8 cellular contexts compared by ENCODE assay signal in the genomic region with DNA sequence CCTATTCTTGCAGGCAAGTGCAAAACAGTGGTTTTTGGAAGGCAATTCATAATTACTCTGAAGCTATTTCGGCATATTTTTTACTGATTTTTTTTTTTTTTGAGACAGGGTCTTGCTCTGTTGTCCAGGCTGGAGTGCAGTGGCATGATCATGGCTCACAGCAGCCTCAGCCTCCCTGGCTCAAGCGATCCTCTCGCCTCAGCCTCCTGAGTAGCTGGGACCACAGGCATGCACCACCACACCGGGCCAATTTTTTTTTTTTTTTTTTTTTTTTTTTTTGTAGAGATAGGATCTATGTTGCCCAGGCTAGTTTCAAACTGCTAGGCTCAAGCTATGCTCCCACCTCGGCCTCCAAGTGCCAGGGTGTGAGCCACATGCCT. TPM values are rescaled to one million over a fixed set of nuclear protein-coding genes. Genes with fewer than 3 reads are reported as not detected.
DNase-seq lines count a peak whose midpoint lies in the region; ATAC-seq, FAIRE-seq and TF ChIP-seq lines count a peak whose summit lies in the region.
"Not testable (repeated sequence)": the region's sequence is repeated elsewhere in the genome, so short reads cannot be mapped to it uniquely, and the experiment has no call there.

No MANE protein-coding gene starts in this region.

- not testable (repeated sequence) for TF ChIP-seq CTCF in A549 (IDR thresholded peaks at IDR 0.05); H9 (conservative IDR thresholded peaks at IDR 0.05); PC-3 (conservative IDR thresholded peaks at IDR 0.05; ENCODE audit: low read depth, low read length); glutamatergic neuron (IDR thresholded peaks at IDR 0.05; ENCODE audit: partially characterized antibody, unreplicated experiment)

- not testable (repeated sequence) for H3T11ph ChIP-seq in H9 (ENCODE audit: low read length)

- H3K36me3 ChIP-seq in PC-3 (ENCODE audit: low read depth, low read length): not testable (repeated sequence)
- peaks cover 16 to 33% of the 10 kb centered on the region in 2 donors for H3K36me3 ChIP-seq in muscle layer of duodenum (ENCODE audit: control insufficient read depth in 1 of 2, insufficient read depth in 2 of 2, low read length in 2 of 2)
- H3K36me3 ChIP-seq in skeletal muscle tissue (ENCODE audit: control insufficient read depth in 3 of 3, insufficient read depth in 3 of 3, low read length in 3 of 3): peaks cover 6 to 21% (median 14%) of the 10 kb centered on the region in 3 donors

- not testable (repeated sequence) for H3K23me2 ChIP-seq in H9 (ENCODE audit: insufficient read length, low read depth, low read length, poor library complexity, severe bottlenecking)

- not testable (repeated sequence) for H4K5ac ChIP-seq in H9 (ENCODE audit: insufficient read length, low read depth, low read length)

- not testable (repeated sequence) for H4K20me1 ChIP-seq in H9 (ENCODE audit: control insufficient read depth, insufficient read depth, insufficient read length); PC-3 (ENCODE audit: low read length)

- H3K4me1 ChIP-seq in A549 (peaks cover 20% of the 10 kb centered on the region; the same call in 1 of the 3 replicates), PC-3 (ENCODE audit: insufficient read depth, low read length) (peaks cover 34% of the 10 kb centered on the region)
- H3K4me1 ChIP-seq in H9 (ENCODE audit: insufficient read depth, low read length); muscle layer of duodenum (ENCODE audit: control insufficient read depth in 1 of 2, insufficient read depth in 2 of 2, low read length in 2 of 2); skeletal muscle tissue (ENCODE audit: control insufficient read depth in 3 of 3, insufficient read depth in 3 of 3, low read length in 3 of 3): not testable (repeated sequence)

- H2BK15ac ChIP-seq in H9 (ENCODE audit: low read depth, low read length): not testable (repeated sequence)

- not testable (repeated sequence) for BruUV-seq in PC-3 (replicated peaks; lab: Mats Ljungman, UMichigan)

- not testable (repeated sequence) for H2BK12ac ChIP-seq in H9 (ENCODE audit: insufficient read length, low read depth, low read length)

- CTCF ChIA-PET in A549 (lab: Yijun Ruan, JAX) (interaction anchor here (0.6 to 2.8 kb wide), 17 partner anchors 10 to 565 kb away, joined by 3 to 16 read pairs (median 4); no protein-coding TSS in a partner anchor), PC-3 (lab: Charles Lee) (interaction anchor here (0.5 to 0.7 kb wide), 3 partner anchors 16 to 237 kb away, joined by 3 to 6 read pairs (median 4); no protein-coding TSS in a partner anchor)

- not testable (repeated sequence) for H3K79me1 ChIP-seq in H9 (ENCODE audit: insufficient read depth, low read depth, low read length, poor library complexity, severe bottlenecking)

- TF ChIP-seq POLR2A in A549 (IDR thresholded peaks at IDR 0.05; ENCODE audit: low read length): not testable (repeated sequence)

- peaks cover 4 to 11% of the 10 kb centered on the region in 2 experiments for H3K4me1 Mint-ChIP-seq in H9
- H3K4me1 Mint-ChIP-seq in activated T-cell treated with anti-CD3 and anti-CD28 coated beads, Interleukin-2, amount 50 U/mL, for 24 hours (ENCODE audit: low read depth): peaks cover 35% of the 10 kb centered on the region
- peaks cover 20% of the 10 kb centered on the region for H3K4me1 Mint-ChIP-seq in central memory CD8-positive, alpha-beta T cell
- peaks cover 13% of the 10 kb centered on the region for H3K4me1 Mint-ChIP-seq in glutamatergic neuron (ENCODE audit: low read depth, unreplicated experiment)

- POLR2A ChIA-PET in A549 (lab: Yijun Ruan, JAX): interaction anchor here (1.0 to 1.9 kb wide), 12 partner anchors 11 to 251 kb away, joined by 3 to 11 read pairs (median 4); partner anchors contain the start of genes ACACA and TADA2A
- POLR2A ChIA-PET in PC-3 (lab: Charles Lee; ENCODE audit: unreplicated experiment): interaction anchor here (0.6 kb wide), 1 partner anchor 47 kb away, joined by 3 read pairs; no protein-coding TSS in a partner anchor

- ATAC-seq in A549: peak in 1 of 2 experiments; percentile 5; a peak in 3 of 6 replicates
- not testable (repeated sequence) for ATAC-seq in PC-3; central memory CD8-positive, alpha-beta T cell (replicated peaks; ENCODE audit: extremely low read depth, poor library complexity, severe bottlenecking)

- not testable (repeated sequence) for H2BK20ac ChIP-seq in H9 (ENCODE audit: low read depth, low read length, poor library complexity, severe bottlenecking)

- not testable (repeated sequence) for H4K91ac ChIP-seq in H9 (ENCODE audit: insufficient read length, low read depth, low read length)

- H3K27ac ChIP-seq in A549: peak overlapping the region; percentile 86 to 93
- not testable (repeated sequence) for H3K27ac ChIP-seq in H9 (ENCODE audit: insufficient read length, low read depth, low read length)
- peak overlapping the region; percentile 55 for H3K27ac ChIP-seq in PC-3 (ENCODE audit: low read length)
- H3K27ac ChIP-seq in muscle layer of duodenum (ENCODE audit: low read length): peak overlapping the region; percentile 45
- peak overlapping the region; percentile 95 for H3K27ac ChIP-seq in skeletal muscle tissue (ENCODE audit: low read depth, low read length)

- H3K36me3 Mint-ChIP-seq in H9 (ENCODE audit: insufficient read depth in 1 of 3, low read depth in 3 of 3): peaks cover 2 to 23% (median 22%) of the 10 kb centered on the region in 3 experiments; a peak in 5 of 7 replicates
- peaks cover 53% of the 10 kb centered on the region for H3K36me3 Mint-ChIP-seq in activated T-cell treated with anti-CD3 and anti-CD28 coated beads, Interleukin-2, amount 50 U/mL, for 24 hours (ENCODE audit: low read depth)
- peaks cover 16% of the 10 kb centered on the region for H3K36me3 Mint-ChIP-seq in central memory CD8-positive, alpha-beta T cell (ENCODE audit: insufficient read depth)
- H3K36me3 Mint-ChIP-seq in glutamatergic neuron (ENCODE audit: unreplicated experiment): not testable (repeated sequence)

- H3K9me2 ChIP-seq in PC-3 (replicated peaks; ENCODE audit: low read length): not testable (repeated sequence)

- intact Hi-C loops in PC-3 (cut with micrococcal nuclease): not testable (repeated sequence)

- H3K27me3 ChIP-seq in H9 (ENCODE audit: insufficient read depth, low read length); PC-3 (ENCODE audit: low read length); muscle layer of duodenum (ENCODE audit: low read depth, low read length); skeletal muscle tissue (ENCODE audit: control insufficient read depth in 3 of 3, insufficient read depth in 3 of 3, low read length in 3 of 3): not testable (repeated sequence)

- FAIRE-seq in A549 (lab: Jason Lieb, UNC): not testable (repeated sequence)

- not testable (repeated sequence) for H2AFZ ChIP-seq in H9 (ENCODE audit: low read length)
- 0 out of 2 replicates have a peak overlapping the region, but pooled peaks have one; percentile 61 for H2AFZ ChIP-seq in PC-3 (ENCODE audit: low read length)

- not testable (repeated sequence) for H3K4ac ChIP-seq in H9 (ENCODE audit: low read depth, low read length)

- not testable (repeated sequence) for H4K8ac ChIP-seq in H9 (replicated peaks; ENCODE audit: insufficient read length, low read depth, low read length)

- not testable (repeated sequence) for H3K14ac ChIP-seq in H9 (ENCODE audit: insufficient read depth, low read length)

- 82% methylated on average over 5 of the region's 5 CpGs for WGBS in A549 (ENCODE audit: missing lambda C conversion rate)
- no CpG with 5 or more reads among the region's 5 CpGs for WGBS in H9 (ENCODE audit: extremely low coverage, insufficient read length, low lambda C conversion rate)

- H3K4me3 Mint-ChIP-seq in H9: peak overlapping the region; percentile 78 to 89
- peak overlapping the region; percentile 89 for H3K4me3 Mint-ChIP-seq in activated T-cell treated with anti-CD3 and anti-CD28 coated beads, Interleukin-2, amount 50 U/mL, for 24 hours
- H3K4me3 Mint-ChIP-seq in central memory CD8-positive, alpha-beta T cell: peak overlapping the region; percentile 76
- H3K4me3 Mint-ChIP-seq in glutamatergic neuron (ENCODE audit: unreplicated experiment): peak overlapping the region; percentile 84

- H3K9me3 ChIP-seq in A549; H9 (ENCODE audit: control insufficient read depth, low read depth, low read length); PC-3 (ENCODE audit: low read length); muscle layer of duodenum (ENCODE audit: control insufficient read depth in 1 of 2, low read length in 2 of 2); skeletal muscle tissue (ENCODE audit: control insufficient read depth in 3 of 3, low read length in 3 of 3): not testable (repeated sequence)

- H3F3A ChIP-seq in PC-3 (ENCODE audit: low read length, unreplicated experiment): not testable (repeated sequence)

- H3K4me2 ChIP-seq in A549 (peak overlapping the region; percentile 84), H9 (ENCODE audit: insufficient read depth, insufficient read length, low read length) (peak overlapping the region; percentile 46), PC-3 (ENCODE audit: low read length) (peak overlapping the region; percentile 99)

- peak overlapping the region; percentile 72 for H3K4me3 ChIP-seq in A549
- peak overlapping the region; percentile 90 for H3K4me3 ChIP-seq in PC-3 (ENCODE audit: low read length)
- H3K4me3 ChIP-seq in muscle layer of duodenum (ENCODE audit: low read depth in 1 of 2, low read length in 2 of 2): peak overlapping the region; percentile 85 to 98
- H3K4me3 ChIP-seq in skeletal muscle tissue (ENCODE audit: low read length in 3 of 3): peak overlapping the region; percentile 70 to 85 (median 74)

- not testable (repeated sequence) for H2BK5ac ChIP-seq in H9 (ENCODE audit: insufficient read length, low read length)

- not testable (repeated sequence) for DNase-seq in A549 (ENCODE audit: low read depth in 1 of 2, low spot score in 1 of 2); H9; PC-3; activated T-cell treated with anti-CD3 and anti-CD28 coated beads, Interleukin-2, amount 50 U/mL, for 24 hours; central memory CD8-positive, alpha-beta T cell (ENCODE audit: low spot score in 2 of 2); glutamatergic neuron

- H3K18ac ChIP-seq in H9 (ENCODE audit: insufficient read length, low read depth, low read length): not testable (repeated sequence)

- not testable (repeated sequence) for TF ChIP-seq RAD21 in A549 (conservative IDR thresholded peaks at IDR 0.05 in 1 of 2, IDR thresholded peaks at IDR 0.05 in 1 of 2)

- TF ChIP-seq EP300 in A549 (IDR thresholded peaks at IDR 0.05): not testable (repeated sequence)

- H3K27me3 Mint-ChIP-seq in H9 (ENCODE audit: low read depth); activated T-cell treated with anti-CD3 and anti-CD28 coated beads, Interleukin-2, amount 50 U/mL, for 24 hours; central memory CD8-positive, alpha-beta T cell; glutamatergic neuron (ENCODE audit: unreplicated experiment): not testable (repeated sequence)

- not testable (repeated sequence) for H2AK5ac ChIP-seq in H9 (ENCODE audit: insufficient read length, low read length)

- H3K9ac ChIP-seq in H9 (ENCODE audit: extremely low read depth, insufficient read length, low read length): not testable (repeated sequence)
- peak overlapping the region; percentile 85 for H3K9ac ChIP-seq in PC-3 (ENCODE audit: low read length)
- H3K9ac ChIP-seq in skeletal muscle tissue (ENCODE audit: low read depth in 1 of 3, low read length in 3 of 3): peak overlapping the region; percentile 81 to 97 (median 96)

- H3K9me3 Mint-ChIP-seq in H9; activated T-cell treated with anti-CD3 and anti-CD28 coated beads, Interleukin-2, amount 50 U/mL, for 24 hours; central memory CD8-positive, alpha-beta T cell; glutamatergic neuron (ENCODE audit: unreplicated experiment): not testable (repeated sequence)

- H3K27ac Mint-ChIP-seq in H9 (peak overlapping the region in 2 of 3 experiments; percentile 95 to 97; a peak in 4 of 7 replicates), glutamatergic neuron (ENCODE audit: unreplicated experiment) (peak overlapping the region; percentile 96)
- peak overlapping the region; percentile 94 for H3K27ac Mint-ChIP-seq in activated T-cell treated with anti-CD3 and anti-CD28 coated beads, Interleukin-2, amount 50 U/mL, for 24 hours
- peak overlapping the region; percentile 84 for H3K27ac Mint-ChIP-seq in central memory CD8-positive, alpha-beta T cell (ENCODE audit: low read depth)

- not testable (repeated sequence) for H3K23ac ChIP-seq in H9 (ENCODE audit: insufficient read length, low read depth, low read length)

- H3K56ac ChIP-seq in H9 (ENCODE audit: insufficient read length, low read depth, low read length): not testable (repeated sequence)

- H2BK120ac ChIP-seq in H9 (ENCODE audit: low read depth, low read length, poor library complexity, severe bottlenecking): not testable (repeated sequence)

- H3K79me2 ChIP-seq in H9 (ENCODE audit: insufficient read depth, low read length): not testable (repeated sequence)
- H3K79me2 ChIP-seq in PC-3 (ENCODE audit: low read length): peaks cover 37% of the 10 kb centered on the region

RNA-seq across cellular contexts. Expression of gene SYNRG, which starts 0.8 kb away (rescaled TPM):
- polyA plus RNA-seq in A549 (2011; rRNA removed): 17.4 and 24.8 TPM in 2 replicates
- 4.5 and 5.2 TPM in 2 replicates for polyA plus RNA-seq in A549 (2012; cell fraction: cytosol; rRNA removed)
- polyA plus RNA-seq in A549 (2012; cell fraction: nucleus; rRNA removed): 6.3 and 7.2 TPM in 2 replicates
- polyA plus RNA-seq in A549 (2017; fragmentation: RNase III; extraction: RNeasy Plus Mini Kit Qiagen cat#74134 plus additional on column Dnase treatment): 12.3 to 13.1 TPM (median 13.1 TPM) in 3 replicates
- polyA minus RNA-seq in A549 (2011; rRNA and poly(A)+ RNA removed): 28.1 and 48.8 TPM in 2 replicates
- 27.5 and 30.5 TPM in 2 replicates for total RNA-seq in H9 (2021)
- total RNA-seq in PC-3 (2014; rRNA removed): 7.3 and 9.7 TPM in 2 replicates
- 65.8 TPM for total RNA-seq in glutamatergic neuron (ENCODE audit: unreplicated experiment)
- 29.2 TPM for total RNA-seq in skeletal muscle tissue

RNA-seq across cellular contexts. Expression of gene DDX52, which starts 33.2 kb away (rescaled TPM):
- polyA plus RNA-seq in A549 (2011; rRNA removed) (47.9 and 59.6 TPM in 2 replicates), A549 (2017; fragmentation: RNase III; extraction: RNeasy Plus Mini Kit Qiagen cat#74134 plus additional on column Dnase treatment) (42.4 to 44.4 TPM (median 44.2 TPM) in 3 replicates)
- polyA plus RNA-seq in A549 (2012; cell fraction: cytosol; rRNA removed): 11.5 and 12.2 TPM in 2 replicates
- 8.5 and 11.2 TPM in 2 replicates for polyA plus RNA-seq in A549 (2012; cell fraction: nucleus; rRNA removed)
- 26.1 and 29.9 TPM in 2 replicates for polyA minus RNA-seq in A549 (2011; rRNA and poly(A)+ RNA removed)
- total RNA-seq in H9 (2021) (58.9 and 65.4 TPM in 2 replicates), PC-3 (2014; rRNA removed) (12.5 and 12.9 TPM in 2 replicates), glutamatergic neuron (ENCODE audit: unreplicated experiment) (47.4 TPM), skeletal muscle tissue (21.4 TPM)

Comparison
In these comparisons a context has a peak if more than half of its experiments do, and no peak if none do; other contexts are left out.
1. H3K4me2 ChIP-seq: peak in every context shown above with its lines; median percentile 99 in PC-3; 84 in A549; 46 in H9.